In the genomic region with DNA sequence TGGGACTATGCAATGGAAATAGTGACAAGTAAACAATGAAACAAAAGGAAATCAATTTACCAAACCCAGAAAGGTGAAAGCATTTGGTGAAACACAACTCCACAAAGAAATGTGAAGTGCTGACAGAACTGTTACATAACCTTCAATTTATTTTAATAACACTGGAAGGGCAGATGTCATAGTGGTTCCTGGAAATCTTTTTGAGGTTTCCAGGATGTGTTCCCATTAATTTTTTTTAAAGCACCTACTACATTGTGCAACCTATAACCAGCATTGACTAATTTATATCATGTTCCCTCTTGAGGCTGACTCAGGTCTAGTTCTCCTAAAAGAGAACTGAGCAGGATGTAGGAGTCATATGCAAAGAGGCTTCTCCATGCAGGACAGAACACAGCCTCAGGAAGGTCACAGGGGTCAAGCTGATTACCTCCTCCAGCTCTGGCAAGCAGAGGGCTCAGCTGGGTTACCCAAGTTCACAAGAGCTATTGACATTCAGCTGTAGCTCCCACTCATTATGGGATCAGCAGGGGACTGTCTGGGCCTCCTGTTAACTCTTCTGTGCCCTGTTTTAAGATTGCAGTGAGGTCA, we compare ENCODE assay signal across 9 cellular contexts.
DNase-seq lines count a peak whose midpoint lies in the region; ATAC-seq and TF ChIP-seq lines count a peak whose summit lies in the region.
"Had no signal": no experiment of that assay in that cellular context is flagged by ENCODE, and none has a peak within 500 bp of the region (broad histone marks: within the 10 kb centered on the region; RNA-seq: fewer than 3 reads in every experiment).

No MANE protein-coding gene starts in this region.

- H3K79me2 ChIP-seq in PC-9 (ENCODE audit: low read depth): no peaks in the 10 kb centered on the region

- no peak overlapping the region for H2AFZ ChIP-seq in PC-9

- intact Hi-C loops in PC-9 (cut with micrococcal nuclease; ENCODE audit: unreplicated experiment): no loop called here
- intact Hi-C loops in spleen (cut with DNase I; ENCODE audit: low total_unique reads): no loop called here

- BruUV-seq in PC-9 (replicated peaks; lab: Mats Ljungman, UMichigan): no TSS peak

- H3K4me3 ChIP-seq in PC-9 (no peak overlapping the region), foreskin fibroblast (ENCODE audit: low read depth in 1 of 2, low read length in 2 of 2) (no peak overlapping the region), spleen (no peak overlapping the region)

- H3F3A ChIP-seq in PC-9 (ENCODE audit: insufficient read depth, low read depth): peaks cover 24% of the 10 kb centered on the region

- H3K36me3 ChIP-seq in PC-9 (ENCODE audit: low read depth) (no peaks in the 10 kb centered on the region), spleen (no peaks in the 10 kb centered on the region)

- peak overlapping the region; percentile 32 for H3K4me2 ChIP-seq in PC-9
- H3K4me2 ChIP-seq: KMS-11 had no signal

- H3K9me3 ChIP-seq in PC-9 (ENCODE audit: insufficient read depth, low read depth) (peaks cover 18% of the 10 kb centered on the region), spleen (no peaks in the 10 kb centered on the region)

- CTCF ChIA-PET in PC-9 (lab: Charles Lee): no interaction called here

- H3K4me1 ChIP-seq in PC-9 (replicated peaks; ENCODE audit: insufficient read depth): peaks cover 44% of the 10 kb centered on the region
- peaks cover 4 to 39% (median 26%) of the 10 kb centered on the region in 6 donors for H3K4me1 ChIP-seq in spleen

- no peak for TF ChIP-seq CTCF in PC-9 (conservative IDR thresholded peaks at IDR 0.05)
- TF ChIP-seq CTCF in foreskin fibroblast (IDR thresholded peaks at IDR 0.05; ENCODE audit: low read depth, low read length): no peak
- no peak for TF ChIP-seq CTCF in spleen (IDR thresholded peaks at IDR 0.05 in 8 of 11, conservative IDR thresholded peaks at IDR 0.05 in 3 of 11)
- TF ChIP-seq CTCF in GM10266 (IDR thresholded peaks at IDR 0.05; ENCODE audit: control insufficient read depth, insufficient read depth, low read depth, missing control alignments): no peak

- H4K20me1 ChIP-seq in PC-9 (ENCODE audit: insufficient read depth): no peaks in the 10 kb centered on the region

- DNase-seq in NOMO-1 (lab: John Stamatoyannopoulos, UW; ENCODE audit: unreplicated experiment in 2 of 2) (peak; percentile 20 to 66), NOMO-1 treated with dmso at 0.1 percent for 144 hours (lab: John Stamatoyannopoulos, UW; ENCODE audit: unreplicated experiment) (no peak), PC-9 (peak; percentile 21 to 82), foreskin fibroblast (peak; percentile 22 to 92), spleen (no peak), GM10266 (ENCODE audit: extremely low spot score) (no peak)

- POLR2A ChIA-PET in PC-9 (lab: Charles Lee; ENCODE audit: unreplicated experiment): no interaction called here

- H3K27me3 ChIP-seq in PC-9 (ENCODE audit: insufficient read depth, low read depth) (no peaks in the 10 kb centered on the region), spleen (replicated peaks in 1 of 7) (no peaks in the 10 kb centered on the region)

- H3K9me2 ChIP-seq in PC-9 (ENCODE audit: insufficient read depth): no peaks in the 10 kb centered on the region

- H3K27ac ChIP-seq in PC-9 (peak overlapping the region; percentile 61), spleen (peak overlapping the region in 5 of 8 donors; percentile 14 to 53 (median 32))
- H3K27ac ChIP-seq: KMS-11 had no signal

- ATAC-seq in HG03460 (IDR thresholded peaks at IDR 0.05; ENCODE audit: unreplicated experiment) (no peak), HG03342 (IDR thresholded peaks at IDR 0.05; ENCODE audit: unreplicated experiment) (no peak)

- TF ChIP-seq POLR2A in spleen (IDR thresholded peaks at IDR 0.05): no peak

Comparison
In these comparisons a context has a peak if more than half of its experiments do, and no peak if none do; other contexts are left out.
1. DNase-seq: peak in NOMO-1 (2 of 2), PC-9 (2 of 2) and foreskin fibroblast (2 of 2); none in NOMO-1 treated with dmso at 0.1 percent for 144 hours (single experiment), spleen (single experiment) and GM10266 (single experiment).